ENCODE assay signal across 20 cellular contexts in the genomic region with DNA sequence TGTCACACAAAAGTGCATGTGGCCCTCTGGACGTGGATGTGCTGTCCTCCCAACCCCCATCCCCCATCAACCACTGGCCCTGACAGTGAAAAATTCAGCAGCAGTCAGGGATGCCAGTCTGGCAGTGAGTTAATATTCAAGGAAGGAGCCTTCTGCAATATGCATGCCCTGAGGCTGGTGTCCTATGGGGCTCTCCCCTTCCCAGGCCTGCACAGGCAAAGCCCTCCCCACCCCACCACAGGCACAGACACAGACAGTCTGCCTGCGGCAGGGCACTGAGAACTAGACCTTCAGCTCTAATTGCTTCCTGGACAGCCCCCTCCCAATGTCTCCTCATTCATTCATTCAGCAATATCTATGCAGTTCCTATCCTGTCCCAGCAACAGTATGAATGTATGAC. TPM values are rescaled to one million over a fixed set of nuclear protein-coding genes. Genes with fewer than 3 reads are reported as not detected.
DNase-seq lines count a peak whose midpoint lies in the region; ATAC-seq, FAIRE-seq and TF ChIP-seq lines count a peak whose summit lies in the region.
"Had no signal": no experiment of that assay in that cellular context is flagged by ENCODE, and none has a peak within 500 bp of the region (broad histone marks: within the 10 kb centered on the region; RNA-seq: fewer than 3 reads in every experiment).

No MANE protein-coding gene starts in this region.

- no peak for TF ChIP-seq RAD21 in SK-N-SH (IDR thresholded peaks at IDR 0.05; ENCODE audit: low read length)

- H3K9me3 ChIP-seq in SK-N-SH: no peaks in the 10 kb centered on the region
- H3K9me3 ChIP-seq in mucosa of descending colon: no peaks in the 10 kb centered on the region
- H3K9me3 ChIP-seq: A549, BLaER1, HAP-1 had no signal

- H3K4me3 ChIP-seq in SK-N-SH (ENCODE audit: low read depth in 2 of 2, low read length in 1 of 2) (no peak overlapping the region), bronchial epithelial cell (ENCODE audit: low read depth, low read length) (no peak overlapping the region), mucosa of descending colon (no peak overlapping the region)
- H3K4me3 ChIP-seq: A549, BLaER1, GM12878, GM23248, HAP-1 had no signal

- no peak for ATAC-seq in SK-N-SH treated with all-trans-retinoic acid at 6 μM for 48 hours
- ATAC-seq in stimulated activated memory B cell treated with anti-CD40 and anti-IgM and Interleukin-4, amounts not matched to agents 10 μg/mL and 1 μg/mL and 100 μg/mL, for 72 hours: no peak
- no peak for ATAC-seq in mucosa of descending colon
- ATAC-seq: A549, GM12878, HepG2 had no signal

- no peaks in the 10 kb centered on the region for H3K27me3 ChIP-seq in SK-N-SH (ENCODE audit: insufficient read depth)
- no peaks in the 10 kb centered on the region for H3K27me3 ChIP-seq in bronchial epithelial cell (ENCODE audit: control insufficient read depth, insufficient read depth, low read length)

- 25% methylated on average over 1 of the region's 2 CpGs for WGBS in SK-N-SH (ENCODE audit: low lambda C conversion rate)

- H3K9me2 ChIP-seq in SK-N-SH: no peaks in the 10 kb centered on the region

- H3K4me2 ChIP-seq in SK-N-SH: no peak overlapping the region
- H3K4me2 ChIP-seq: A549, BLaER1 had no signal

- peaks cover 33% of the 10 kb centered on the region for H3K4me1 Mint-ChIP-seq in glutamatergic neuron (ENCODE audit: low read depth, unreplicated experiment)
- H3K4me1 Mint-ChIP-seq in stimulated activated memory B cell treated with anti-CD40 and anti-IgM and Interleukin-4, amounts not matched to agents 10 μg/mL and 1 μg/mL and 100 μg/mL, for 72 hours: peaks cover 21% of the 10 kb centered on the region

- H3K79me2 ChIP-seq in SK-N-SH (ENCODE audit: insufficient read depth): no peaks in the 10 kb centered on the region

- TF ChIP-seq CTCF in SK-N-SH (IDR thresholded peaks at IDR 0.05): no peak
- TF ChIP-seq CTCF in bronchial epithelial cell (IDR thresholded peaks at IDR 0.05; ENCODE audit: insufficient read depth, low read length, severe bottlenecking): no peak
- TF ChIP-seq CTCF in glutamatergic neuron (IDR thresholded peaks at IDR 0.05; ENCODE audit: partially characterized antibody, unreplicated experiment): no peak
- no peak for TF ChIP-seq CTCF in mucosa of descending colon (IDR thresholded peaks at IDR 0.05)

- H3K27ac Mint-ChIP-seq in glutamatergic neuron (ENCODE audit: unreplicated experiment): peak overlapping the region; percentile 1
- H3K27ac Mint-ChIP-seq in stimulated activated memory B cell treated with anti-CD40 and anti-IgM and Interleukin-4, amounts not matched to agents 10 μg/mL and 1 μg/mL and 100 μg/mL, for 72 hours: no peak overlapping the region
- H3K27ac Mint-ChIP-seq: CD14-positive monocyte; CD4-positive, alpha-beta memory T cell had no signal

- TF ChIP-seq EP300 in SK-N-SH (IDR thresholded peaks at IDR 0.05; ENCODE audit: borderline replicate concordance in 1 of 2, low read depth in 1 of 2, low read length in 1 of 2): peak in 1 of 2 experiments; percentile 41; a peak in 1 of 4 replicates

- H3K36me3 ChIP-seq in SK-N-SH (replicated peaks in 1 of 2; ENCODE audit: control insufficient read depth in 1 of 2, insufficient read depth in 2 of 2, low read length in 1 of 2) (no peaks in the 10 kb centered on the region), bronchial epithelial cell (ENCODE audit: control insufficient read depth, insufficient read depth, low read length) (no peaks in the 10 kb centered on the region), mucosa of descending colon (ENCODE audit: low read depth) (no peaks in the 10 kb centered on the region)
- H3K36me3 ChIP-seq: BLaER1, HAP-1 had no signal

- intact Hi-C loops in mucosa of descending colon (cut with DNase I, micrococcal nuclease): no loop called here

- H3K27me3 Mint-ChIP-seq in glutamatergic neuron (ENCODE audit: unreplicated experiment): peaks cover 6% of the 10 kb centered on the region
- H3K27me3 Mint-ChIP-seq in stimulated activated memory B cell treated with anti-CD40 and anti-IgM and Interleukin-4, amounts not matched to agents 10 μg/mL and 1 μg/mL and 100 μg/mL, for 72 hours: peaks cover 50% of the 10 kb centered on the region

- DNase-seq in SK-N-SH (peak; percentile 71), bronchial epithelial cell (ENCODE audit: low read depth) (peak; percentile 40), glutamatergic neuron (no peak), NCI-H1105 (lab: John Stamatoyannopoulos, UW) (no peak), mucosa of descending colon (no peak)
- DNase-seq: AML-193; CD4-positive, alpha-beta memory T cell; DMS153; GDM1; GM23248 had no signal

- H3K4me1 ChIP-seq in SK-N-SH (ENCODE audit: control insufficient read depth in 1 of 2, insufficient read depth in 2 of 2, low read depth in 1 of 2, low read length in 1 of 2) (peaks cover 25 to 43% of the 10 kb centered on the region in 2 experiments; a peak in 2 of 4 replicates), mucosa of descending colon (ENCODE audit: low read depth) (peaks cover 14% of the 10 kb centered on the region)

- H3F3A ChIP-seq in SK-N-SH (replicated peaks; ENCODE audit: insufficient read depth): peaks cover 8% of the 10 kb centered on the region

- FAIRE-seq in bronchial epithelial cell (lab: Jason Lieb, UNC): no peak
- FAIRE-seq: A549, GM12878, GM19239, HepG2 had no signal

- peaks cover 6% of the 10 kb centered on the region for H3K36me3 Mint-ChIP-seq in glutamatergic neuron (ENCODE audit: unreplicated experiment)
- H3K36me3 Mint-ChIP-seq in stimulated activated memory B cell treated with anti-CD40 and anti-IgM and Interleukin-4, amounts not matched to agents 10 μg/mL and 1 μg/mL and 100 μg/mL, for 72 hours: no peaks in the 10 kb centered on the region
- H3K36me3 Mint-ChIP-seq: CD14-positive monocyte; CD4-positive, alpha-beta memory T cell had no signal

- peak overlapping the region in 1 of 2 experiments; percentile 78; a peak in 2 of 4 replicates for H3K27ac ChIP-seq in SK-N-SH (ENCODE audit: low read depth in 2 of 2, low read length in 1 of 2)
- H3K27ac ChIP-seq: 22Rv1, A549, BLaER1, GM23248 had no signal

- no peaks in the 10 kb centered on the region for H4K20me1 ChIP-seq in SK-N-SH (ENCODE audit: insufficient read depth)

- H3K4me3 Mint-ChIP-seq in glutamatergic neuron (ENCODE audit: unreplicated experiment): no peak overlapping the region
- no peak overlapping the region for H3K4me3 Mint-ChIP-seq in stimulated activated memory B cell treated with anti-CD40 and anti-IgM and Interleukin-4, amounts not matched to agents 10 μg/mL and 1 μg/mL and 100 μg/mL, for 72 hours
- H3K4me3 Mint-ChIP-seq: CD4-positive, alpha-beta memory T cell had no signal

- H3K9ac ChIP-seq in SK-N-SH: no peak overlapping the region
- H3K9ac ChIP-seq: BLaER1, GM23248 had no signal

- CTCF ChIA-PET in SK-N-SH (lab: Yijun Ruan, JAX): interaction anchor here (1.2 to 10.3 kb wide), 6 partner anchors 11 to 70 kb away, joined by 3 to 156 read pairs (median 68); a partner anchor contains a TSS

- no peak overlapping the region for H2AFZ ChIP-seq in SK-N-SH (ENCODE audit: low read depth)
- H2AFZ ChIP-seq: GM23248 had no signal

- POLR2A ChIA-PET in SK-N-SH (lab: Yijun Ruan, JAX): interaction anchor here (1.3 kb wide), 1 partner anchor 15 kb away, joined by 3 read pairs; a partner anchor contains a TSS

- peaks cover 11% of the 10 kb centered on the region for H3K9me3 Mint-ChIP-seq in glutamatergic neuron (ENCODE audit: unreplicated experiment)
- H3K9me3 Mint-ChIP-seq in stimulated activated memory B cell treated with anti-CD40 and anti-IgM and Interleukin-4, amounts not matched to agents 10 μg/mL and 1 μg/mL and 100 μg/mL, for 72 hours: no peaks in the 10 kb centered on the region

TF ChIP-seq in SK-N-SH, 30 proteins besides CTCF, POLR2A, EP300 and RAD21 (continues in another document):
- TF ChIP-seq FOXJ3 (CRISPR knock-in tag; IDR thresholded peaks at IDR 0.05) (0 out of 2 replicates have a peak, but pooled peaks have one; percentile 27), EZH2phosphoT487 (IDR thresholded peaks at IDR 0.05; ENCODE audit: borderline replicate concordance, low read depth) (no peak), NRF1 (IDR thresholded peaks at IDR 0.05; ENCODE audit: low read depth, low read length) (no peak), TAF1 (IDR thresholded peaks at IDR 0.05; ENCODE audit: borderline replicate concordance, low read depth, low read length) (no peak), MXI1 (IDR thresholded peaks at IDR 0.05; ENCODE audit: low read depth, low read length) (peak; percentile 35; the same call in 1 of the 2 replicates), FOXM1 (IDR thresholded peaks at IDR 0.05; ENCODE audit: low read depth) (no peak)
- TF ChIP-seq, protein P1, sequence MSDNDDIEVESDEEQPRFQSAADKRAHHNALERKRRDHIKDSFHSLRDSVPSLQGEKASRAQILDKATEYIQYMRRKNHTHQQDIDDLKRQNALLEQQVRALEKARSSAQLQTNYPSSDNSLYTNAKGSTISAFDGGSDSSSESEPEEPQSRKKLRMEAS (IDR thresholded peaks at IDR 0.05; ENCODE audit: low read depth): no peak

TF ChIP-seq in SK-N-SH treated with all-trans-retinoic acid at 6 μM for 48 hours, 23 proteins besides CTCF, POLR2A, EP300 and RAD21 (continues in another document):
- no peak for TF ChIP-seq OSR1 (CRISPR knock-in tag; IDR thresholded peaks at IDR 0.05)
- TF ChIP-seq, protein P2, sequence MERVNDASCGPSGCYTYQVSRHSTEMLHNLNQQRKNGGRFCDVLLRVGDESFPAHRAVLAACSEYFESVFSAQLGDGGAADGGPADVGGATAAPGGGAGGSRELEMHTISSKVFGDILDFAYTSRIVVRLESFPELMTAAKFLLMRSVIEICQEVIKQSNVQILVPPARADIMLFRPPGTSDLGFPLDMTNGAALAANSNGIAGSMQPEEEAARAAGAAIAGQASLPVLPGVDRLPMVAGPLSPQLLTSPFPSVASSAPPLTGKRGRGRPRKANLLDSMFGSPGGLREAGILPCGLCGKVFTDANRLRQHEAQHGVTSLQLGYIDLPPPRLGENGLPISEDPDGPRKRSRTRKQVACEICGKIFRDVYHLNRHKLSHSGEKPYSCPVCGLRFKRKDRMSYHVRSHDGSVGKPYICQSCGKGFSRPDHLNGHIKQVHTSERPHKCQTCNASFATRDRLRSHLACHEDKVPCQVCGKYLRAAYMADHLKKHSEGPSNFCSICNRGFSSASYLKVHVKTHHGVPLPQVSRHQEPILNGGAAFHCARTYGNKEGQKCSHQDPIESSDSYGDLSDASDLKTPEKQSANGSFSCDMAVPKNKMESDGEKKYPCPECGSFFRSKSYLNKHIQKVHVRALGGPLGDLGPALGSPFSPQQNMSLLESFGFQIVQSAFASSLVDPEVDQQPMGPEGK (CRISPR knock-in tag; IDR thresholded peaks at IDR 0.05; ENCODE audit: borderline replicate concordance): no peak

RNA-seq across cellular contexts. Expression of a gene that starts 14.7 kb away (rescaled TPM):
- polyA plus RNA-seq in SK-N-SH (2012; rRNA removed): 9.0 and 10.4 TPM in 2 replicates
- 3.0 and 3.8 TPM in 2 replicates for polyA plus RNA-seq in SK-N-SH (2012; cell fraction: cytosol; rRNA removed)
- polyA plus RNA-seq in SK-N-SH (2012; cell fraction: nucleus; rRNA removed): 38.2 and 47.3 TPM in 2 replicates
- 87.7 and 121 TPM in 2 replicates for total RNA-seq in bronchial epithelial cell
- 52.2 TPM for total RNA-seq in glutamatergic neuron (ENCODE audit: unreplicated experiment)
- total RNA-seq in mucosa of descending colon: 10 to 100 TPM; 11.2 to 62.9 (median 19.3) TPM
- total RNA-seq: CD4-positive, alpha-beta memory T cell had no signal
- polyA plus RNA-seq: CD14-positive monocyte; CD4-positive, alpha-beta memory T cell had no signal

RNA-seq across cellular contexts. Expression of a gene that starts 45.6 kb away (rescaled TPM):
- polyA plus RNA-seq in SK-N-SH (2012; rRNA removed): 10.6 and 13.0 TPM in 2 replicates
- polyA plus RNA-seq in SK-N-SH (2012; cell fraction: cytosol; rRNA removed): 4.3 and 8.4 TPM in 2 replicates
- polyA plus RNA-seq in SK-N-SH (2012; cell fraction: nucleus; rRNA removed): 41.8 and 66.9 TPM in 2 replicates
- total RNA-seq in bronchial epithelial cell (0.53 and 0.64 TPM in 2 replicates), glutamatergic neuron (ENCODE audit: unreplicated experiment) (15.8 TPM), mucosa of descending colon (1 to 10 TPM in 1 of 3 donors, under 1 TPM in 2; 0.55 to 3.8 (median 0.65) TPM)
- polyA plus RNA-seq: CD14-positive monocyte had no signal

Comparison
In these comparisons a context has a peak if more than half of its experiments do, and no peak if none do; other contexts are left out.
1. DNase-seq: peak in SK-N-SH (single experiment) and bronchial epithelial cell (single experiment); none in glutamatergic neuron (single experiment), NCI-H1105 (single experiment) and mucosa of descending colon (0 of 3).